In genomic region chrX:103686199-103687072, GRCh38 we compare ENCODE assay signal across 8 cellular contexts. TPM values are rescaled to one million over a fixed set of nuclear protein-coding genes. Genes with fewer than 3 reads are reported as not detected.
DNase-seq lines count a peak whose midpoint lies in the region; ATAC-seq and TF ChIP-seq lines count a peak whose summit lies in the region.

MORF4L2 (minus strand) TSS chrX:103686699; CDS start chrX:103677027, 9,672 bp downstream.

- DNase-seq in NCI-H1930 (lab: John Stamatoyannopoulos, UW) = peak; percentile 92 to 93
- peak; percentile 87 for DNase-seq in T-helper 2 cell treated with Interferon-gamma antibody and Interleukin-4, amounts not matched to agents 5 μg/mL and 100 μg/mL, for 36 hours (ENCODE audit: low spot score)
- peak; percentile 95 for DNase-seq in astrocyte of the cerebellum (ENCODE audit: low read depth)
- peak; percentile 64 for DNase-seq in hepatic stellate cell (ENCODE audit: low spot score)
- peak; percentile 98 for DNase-seq in renal cortical epithelial cell (ENCODE audit: low read depth)
- DNase-seq in cortex of kidney (lab: John Stamatoyannopoulos, UW) = no peak

- H3K4me1 Mint-ChIP-seq in T-helper 2 cell treated with Interferon-gamma antibody and Interleukin-4, amounts not matched to agents 5 μg/mL and 100 μg/mL, for 36 hours (ENCODE audit: low read depth) = peaks cover 4% of the 10 kb centered on the region

- peak within 1 kb of the TSS; percentile 71 for H3K4me3 ChIP-seq in astrocyte of the cerebellum (ENCODE audit: low read depth, low read length)

- TF ChIP-seq POLR2A in GM18505 (IDR thresholded peaks at IDR 0.05; ENCODE audit: borderline replicate concordance, extremely low read depth, insufficient read depth, insufficient read length) = peak; percentile 86

- H3K4me3 Mint-ChIP-seq in T-helper 2 cell treated with Interferon-gamma antibody and Interleukin-4, amounts not matched to agents 5 μg/mL and 100 μg/mL, for 36 hours = peak within 1 kb of the TSS; percentile 90

- no peak for TF ChIP-seq CTCF in astrocyte of the cerebellum (IDR thresholded peaks at IDR 0.05; ENCODE audit: low read depth, low read length, missing control alignments)

- H3K27me3 Mint-ChIP-seq in T-helper 2 cell treated with Interferon-gamma antibody and Interleukin-4, amounts not matched to agents 5 μg/mL and 100 μg/mL, for 36 hours (ENCODE audit: low read depth) = no peaks in the 10 kb centered on the region

- no peak within 1 kb of the TSS for H3K27ac Mint-ChIP-seq in T-helper 2 cell treated with Interferon-gamma antibody and Interleukin-4, amounts not matched to agents 5 μg/mL and 100 μg/mL, for 36 hours

- peaks cover 17% of the 10 kb centered on the region for H3K36me3 Mint-ChIP-seq in T-helper 2 cell treated with Interferon-gamma antibody and Interleukin-4, amounts not matched to agents 5 μg/mL and 100 μg/mL, for 36 hours (ENCODE audit: low read depth)

- no peaks in the 10 kb centered on the region for H3K9me3 Mint-ChIP-seq in T-helper 2 cell treated with Interferon-gamma antibody and Interleukin-4, amounts not matched to agents 5 μg/mL and 100 μg/mL, for 36 hours

- ATAC-seq in GM18505 (IDR thresholded peaks at IDR 0.05; ENCODE audit: unreplicated experiment) (peak; percentile 85), HG02970 (IDR thresholded peaks at IDR 0.05; ENCODE audit: low FRiP score, unreplicated experiment) (peak; percentile 92)

- in situ Hi-C loops in astrocyte of the cerebellum (cut with HindIII; ENCODE audit: low sequenced_read_pairs) = no loop called here

RNA-seq across cellular contexts. Expression of gene MORF4L2, which starts in this region (rescaled TPM):
- total RNA-seq in renal cortical epithelial cell = 614 and 1,078 TPM in 2 replicates
